In the genomic region with DNA sequence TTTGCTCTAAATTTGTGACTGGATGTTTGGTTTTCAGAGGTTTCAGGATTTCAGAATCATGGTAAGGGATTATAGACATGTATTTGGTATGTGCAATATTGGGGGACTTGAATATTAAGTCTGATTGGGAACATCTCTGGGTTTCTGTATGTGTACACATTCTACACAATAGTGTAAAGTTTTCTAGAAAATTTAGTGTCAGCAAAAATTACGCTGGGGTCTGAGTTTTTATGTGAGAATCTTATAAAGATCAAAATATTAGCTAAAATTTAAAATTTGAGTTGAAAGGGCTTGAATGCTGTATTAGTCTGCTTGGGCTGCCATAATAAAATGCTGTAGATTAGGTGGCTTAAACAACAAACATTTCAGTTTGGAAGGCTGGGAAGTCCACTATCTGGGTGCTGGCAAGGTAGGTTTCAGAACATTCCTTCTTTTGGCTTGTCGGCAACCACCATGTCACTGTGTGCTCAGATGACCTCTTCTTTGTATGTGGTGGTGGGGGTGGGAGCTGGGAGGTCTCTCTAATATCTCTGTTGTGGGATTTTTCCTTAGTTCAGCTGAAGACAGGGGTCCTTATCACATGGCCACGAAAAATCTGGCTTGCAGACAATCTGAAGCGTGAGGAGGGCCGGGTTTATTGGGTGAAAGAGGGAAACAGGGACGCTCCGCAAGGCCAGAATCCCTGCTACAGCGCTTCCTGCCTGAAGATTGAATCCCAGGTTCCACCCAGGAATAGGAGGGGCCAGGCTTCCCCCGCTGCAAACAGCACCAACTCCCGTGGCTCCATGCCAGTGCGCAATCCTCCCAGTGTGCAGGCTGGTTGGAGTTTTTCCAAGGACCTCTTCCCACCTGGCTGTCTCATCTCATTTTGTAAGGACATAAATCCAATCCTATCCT, we compare ENCODE assay signal across 9 cellular contexts.
DNase-seq lines count a peak whose midpoint lies in the region; ATAC-seq and TF ChIP-seq lines count a peak whose summit lies in the region.
"Had no signal": no experiment of that assay in that cellular context is flagged by ENCODE, and none has a peak within 500 bp of the region (broad histone marks: within the 10 kb centered on the region; RNA-seq: fewer than 3 reads in every experiment).

No MANE protein-coding gene starts in this region.

- H3K27me3 ChIP-seq in colonic mucosa: no peaks in the 10 kb centered on the region

- peak overlapping the region in 6 of 7 donors; percentile 11 to 96 (median 84) for H3K27ac Mint-ChIP-seq in CD14-positive monocyte
- H3K27ac Mint-ChIP-seq in activated T-helper 1 cell treated with anti-CD3 and anti-CD28 coated beads, Interleukin-12 subunit alpha, Interleukin-12 subunit beta, Interleukin-2, Interleukin-4 antibody, amounts not matched to agents 30 ng/mL and 10 ng/mL and 1 ng/mL, durations not matched to agents 14 hours and 24 hours and 36 hours: no peak overlapping the region

- no peaks in the 10 kb centered on the region for H3K27me3 Mint-ChIP-seq in CD14-positive monocyte (ENCODE audit: low read depth in 3 of 3)
- H3K27me3 Mint-ChIP-seq in activated T-helper 1 cell treated with anti-CD3 and anti-CD28 coated beads, Interleukin-12 subunit alpha, Interleukin-12 subunit beta, Interleukin-2, Interleukin-4 antibody, amounts not matched to agents 30 ng/mL and 10 ng/mL and 1 ng/mL, durations not matched to agents 14 hours and 24 hours and 36 hours (ENCODE audit: insufficient read depth): no peaks in the 10 kb centered on the region

- H3K36me3 ChIP-seq in colonic mucosa (no peaks in the 10 kb centered on the region), mesodermal cell (ENCODE audit: control insufficient read depth, insufficient read depth, low read length) (no peaks in the 10 kb centered on the region)

- H3K4me1 Mint-ChIP-seq in CD14-positive monocyte: peaks cover 88% of the 10 kb centered on the region
- H3K4me1 Mint-ChIP-seq in activated T-helper 1 cell treated with anti-CD3 and anti-CD28 coated beads, Interleukin-12 subunit alpha, Interleukin-12 subunit beta, Interleukin-2, Interleukin-4 antibody, amounts not matched to agents 30 ng/mL and 10 ng/mL and 1 ng/mL, durations not matched to agents 14 hours and 24 hours and 36 hours (ENCODE audit: low read depth): no peaks in the 10 kb centered on the region

- H3K9me3 ChIP-seq in colonic mucosa (no peaks in the 10 kb centered on the region), mesodermal cell (ENCODE audit: control insufficient read depth, low read length) (no peaks in the 10 kb centered on the region)

- H3K4me1 ChIP-seq in colonic mucosa (no peaks in the 10 kb centered on the region), mesodermal cell (ENCODE audit: control insufficient read depth, insufficient read depth, low read length, poor library complexity, severe bottlenecking) (peaks cover 8% of the 10 kb centered on the region)

- peaks cover 5 to 9% of the 10 kb centered on the region in 2 donors for H3K36me3 Mint-ChIP-seq in CD14-positive monocyte
- no peaks in the 10 kb centered on the region for H3K36me3 Mint-ChIP-seq in activated T-helper 1 cell treated with anti-CD3 and anti-CD28 coated beads, Interleukin-12 subunit alpha, Interleukin-12 subunit beta, Interleukin-2, Interleukin-4 antibody, amounts not matched to agents 30 ng/mL and 10 ng/mL and 1 ng/mL, durations not matched to agents 14 hours and 24 hours and 36 hours (ENCODE audit: low read depth)

- no peak overlapping the region for H3K4me3 ChIP-seq in colonic mucosa
- H3K4me3 ChIP-seq in mesodermal cell (ENCODE audit: extremely low read depth, insufficient read depth, low read length, poor library complexity, severe bottlenecking): no peak overlapping the region
- H3K4me3 ChIP-seq: GM23248 had no signal

- H3K27ac ChIP-seq in colonic mucosa (no peak overlapping the region), mesodermal cell (ENCODE audit: low read depth, low read length, severe bottlenecking) (peak overlapping the region; percentile 62)
- H3K27ac ChIP-seq: GM23248 had no signal

- DNase-seq in CD14-positive monocyte (ENCODE audit: low spot score): no peak
- DNase-seq in NCI-H2227 (lab: John Stamatoyannopoulos, UW; ENCODE audit: unreplicated experiment): peak; percentile 78
- DNase-seq in colonic mucosa: peak; percentile 21
- DNase-seq in 8988T: no peak
- DNase-seq in activated CD4-positive, alpha-beta T cell treated with anti-CD3 and anti-CD28 coated beads for 1 hour: no peak
- DNase-seq in activated T-helper 1 cell treated with anti-CD3 and anti-CD28 coated beads, Interleukin-12 subunit alpha, Interleukin-12 subunit beta, Interleukin-2, Interleukin-4 antibody, amounts not matched to agents 30 ng/mL and 10 ng/mL and 1 ng/mL, durations not matched to agents 14 hours and 24 hours and 36 hours (ENCODE audit: low spot score): no peak
- DNase-seq: GM23248 had no signal

- WGBS in mesodermal cell (ENCODE audit: insufficient coverage in 2 of 2), 2 experiments: 88 to 95% methylated on average over 8 to 9 of the region's 11 CpGs

- ATAC-seq in HG03432 (IDR thresholded peaks at IDR 0.05; ENCODE audit: unreplicated experiment): no peak

- no peak overlapping the region for H3K4me3 Mint-ChIP-seq in CD14-positive monocyte
- H3K4me3 Mint-ChIP-seq in activated T-helper 1 cell treated with anti-CD3 and anti-CD28 coated beads, Interleukin-12 subunit alpha, Interleukin-12 subunit beta, Interleukin-2, Interleukin-4 antibody, amounts not matched to agents 30 ng/mL and 10 ng/mL and 1 ng/mL, durations not matched to agents 14 hours and 24 hours and 36 hours: no peak overlapping the region

- TF ChIP-seq CTCF in CD14-positive monocyte (IDR thresholded peaks at IDR 0.05) (no peak), colonic mucosa (IDR thresholded peaks at IDR 0.05) (no peak)

- H3K9ac ChIP-seq in colonic mucosa (ENCODE audit: low read depth in 2 of 2, low read length in 2 of 2): no peak overlapping the region
- H3K9ac ChIP-seq: GM23248 had no signal

- peaks cover 0 to 3% (median 0%) of the 10 kb centered on the region in 7 donors for H3K9me3 Mint-ChIP-seq in CD14-positive monocyte
- H3K9me3 Mint-ChIP-seq in activated T-helper 1 cell treated with anti-CD3 and anti-CD28 coated beads, Interleukin-12 subunit alpha, Interleukin-12 subunit beta, Interleukin-2, Interleukin-4 antibody, amounts not matched to agents 30 ng/mL and 10 ng/mL and 1 ng/mL, durations not matched to agents 14 hours and 24 hours and 36 hours: no peaks in the 10 kb centered on the region

- intact Hi-C loops in CD14-positive monocyte (cut with micrococcal nuclease): no loop called here
- intact Hi-C loops in colonic mucosa (cut with DNase I): no loop called here
- intact Hi-C loops in activated T-helper 1 cell treated with anti-CD3 and anti-CD28 coated beads, Interleukin-12 subunit alpha, Interleukin-12 subunit beta, Interleukin-2, Interleukin-4 antibody, amounts not matched to agents 30 ng/mL and 10 ng/mL and 1 ng/mL, durations not matched to agents 14 hours and 24 hours and 36 hours (cut with micrococcal nuclease): no loop called here

Comparison
In these comparisons a context has a peak if more than half of its experiments do, and no peak if none do; other contexts are left out.
1. DNase-seq: peak in NCI-H2227 (single experiment) and colonic mucosa (single experiment); none in CD14-positive monocyte (single experiment), 8988T (single experiment), activated CD4-positive, alpha-beta T cell treated with anti-CD3 and anti-CD28 coated beads for 1 hour (single experiment) and activated T-helper 1 cell treated with anti-CD3 and anti-CD28 coated beads, Interleukin-12 subunit alpha, Interleukin-12 subunit beta, Interleukin-2, Interleukin-4 antibody, amounts not matched to agents 30 ng/mL and 10 ng/mL and 1 ng/mL, durations not matched to agents 14 hours and 24 hours and 36 hours (single experiment).